ENCODE assay signal across 8 cellular contexts in the genomic region with DNA sequence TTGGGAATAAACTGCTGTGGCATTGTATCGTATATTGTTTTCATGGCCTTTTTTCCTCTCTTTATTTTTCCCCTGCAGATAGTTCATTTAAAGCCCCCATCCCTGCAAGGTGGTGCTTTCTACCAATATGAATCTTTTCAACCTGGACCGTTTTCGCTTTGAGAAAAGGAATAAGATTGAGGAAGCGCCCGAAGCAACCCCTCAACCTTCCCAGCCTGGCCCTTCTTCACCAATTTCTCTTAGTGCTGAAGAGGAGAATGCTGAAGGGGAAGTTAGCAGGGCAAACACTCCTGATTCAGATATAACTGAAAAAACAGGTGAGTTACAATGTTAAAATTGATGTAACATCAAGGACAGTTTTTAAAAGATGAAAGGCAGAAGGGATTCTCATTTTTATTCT. TPM values are rescaled to one million over a fixed set of nuclear protein-coding genes. Genes with fewer than 3 reads are reported as not detected.
DNase-seq lines count a peak whose midpoint lies in the region; ATAC-seq lines count a peak whose summit lies in the region.

No MANE protein-coding gene starts in this region.

- H3K27me3 ChIP-seq in thymus (ENCODE audit: control insufficient read depth, insufficient read depth) = no peaks in the 10 kb centered on the region

- peaks cover 55% of the 10 kb centered on the region for H3K36me3 Mint-ChIP-seq in activated T-cell treated with anti-CD3 and anti-CD28 coated beads, Interleukin-2, amount 50 U/mL, for 24 hours (ENCODE audit: low read depth)
- peaks cover 30 to 40% of the 10 kb centered on the region in 2 donors for H3K36me3 Mint-ChIP-seq in activated naive CD4-positive, alpha-beta T cell treated with anti-CD3 and anti-CD28 coated beads, Interleukin-2, amount 50 U/mL, for 72 hours

- WGBS in thymus = 5% methylated on average over 5 of the region's 5 CpGs

- peak overlapping the region; percentile 86 for H3K4me3 ChIP-seq in thymus (ENCODE audit: low read length)

- H3K4me3 Mint-ChIP-seq in activated T-cell treated with anti-CD3 and anti-CD28 coated beads, Interleukin-2, amount 50 U/mL, for 24 hours = peak overlapping the region; percentile 99

- peaks cover 8% of the 10 kb centered on the region for H3K36me3 ChIP-seq in thymus (ENCODE audit: control insufficient read depth, insufficient read depth)

- no peak for ATAC-seq in activated naive CD4-positive, alpha-beta T cell treated with anti-CD3 and anti-CD28 coated beads, Interleukin-2, amount 50 U/mL, for 72 hours

- H3K4me1 ChIP-seq in thymus (ENCODE audit: control insufficient read depth, insufficient read depth, low read length) = peaks cover 7% of the 10 kb centered on the region

- H3K9me3 Mint-ChIP-seq in activated T-cell treated with anti-CD3 and anti-CD28 coated beads, Interleukin-2, amount 50 U/mL, for 24 hours = no peaks in the 10 kb centered on the region
- no peaks in the 10 kb centered on the region for H3K9me3 Mint-ChIP-seq in activated naive CD4-positive, alpha-beta T cell treated with anti-CD3 and anti-CD28 coated beads, Interleukin-2, amount 50 U/mL, for 72 hours

- peaks cover 6% of the 10 kb centered on the region for H3K27me3 Mint-ChIP-seq in activated T-cell treated with anti-CD3 and anti-CD28 coated beads, Interleukin-2, amount 50 U/mL, for 24 hours

- peak overlapping the region; percentile 100 for H3K27ac Mint-ChIP-seq in activated T-cell treated with anti-CD3 and anti-CD28 coated beads, Interleukin-2, amount 50 U/mL, for 24 hours
- peak overlapping the region; percentile 97 to 99 for H3K27ac Mint-ChIP-seq in activated naive CD4-positive, alpha-beta T cell treated with anti-CD3 and anti-CD28 coated beads, Interleukin-2, amount 50 U/mL, for 72 hours

- no peak for DNase-seq in activated T-cell treated with anti-CD3 and anti-CD28 coated beads, Interleukin-2, amount 50 U/mL, for 24 hours
- no peak for DNase-seq in activated T-cell treated with anti-CD3 and anti-CD28 coated beads for 4 hours
- no peak for DNase-seq in activated naive CD4-positive, alpha-beta T cell treated with anti-CD3 and anti-CD28 coated beads, Interleukin-2, amount 50 U/mL, for 72 hours (ENCODE audit: low spot score in 2 of 2)
- DNase-seq in inferior parietal cortex (ENCODE audit: extremely low spot score) = peak; percentile 22
- no peak for DNase-seq in foreskin melanocyte
- no peak for DNase-seq in GM03348 (ENCODE audit: low spot score)
- no peak for DNase-seq in effector CD8-positive, alpha-beta T cell (lab: John Stamatoyannopoulos, UW)

- no peaks in the 10 kb centered on the region for H3K9me3 ChIP-seq in thymus (ENCODE audit: control insufficient read depth)

- H3K4me1 Mint-ChIP-seq in activated T-cell treated with anti-CD3 and anti-CD28 coated beads, Interleukin-2, amount 50 U/mL, for 24 hours (ENCODE audit: low read depth) = peaks cover 37% of the 10 kb centered on the region

- H3K27ac ChIP-seq in thymus (ENCODE audit: low read depth) = peak overlapping the region; percentile 97

RNA-seq across cellular contexts. Expression of gene SMARCAD1, which starts 0.6 kb away (rescaled TPM):
- 10 to 100 TPM; 22.2 to 38.3 TPM for total RNA-seq in activated naive CD4-positive, alpha-beta T cell treated with anti-CD3 and anti-CD28 coated beads, Interleukin-2, amount 50 U/mL, for 72 hours
- 20.1 TPM for polyA plus RNA-seq in thymus
